Comparison of ENCODE assay signal across 8 cellular contexts in genomic region chr2:238263204-238264071, GRCh38. TPM values are rescaled to one million over a fixed set of nuclear protein-coding genes. Genes with fewer than 3 reads are reported as not detected.
A peak's percentile ranks its signal among the peaks of the same experiment; 100 is the strongest.
DNase-seq lines count a peak whose midpoint lies in the region; ATAC-seq lines count a peak whose summit lies in the region.

No MANE protein-coding gene starts in this region.

- no peaks in the 10 kb centered on the region for H3K9me3 Mint-ChIP-seq in naive B cell
- H3K9me3 Mint-ChIP-seq in stimulated activated naive B cell treated with anti-CD40 and anti-IgM and Interleukin-4, amounts not matched to agents 10 μg/mL and 1 μg/mL and 100 μg/mL, for 72 hours, result no peaks in the 10 kb centered on the region

- H3K27ac Mint-ChIP-seq in naive B cell, result peak overlapping the region in 1 of 6 donors; percentile 67
- peak overlapping the region; percentile 79 for H3K27ac Mint-ChIP-seq in stimulated activated naive B cell treated with anti-CD40 and anti-IgM and Interleukin-4, amounts not matched to agents 10 μg/mL and 1 μg/mL and 100 μg/mL, for 72 hours

- ATAC-seq in esophagus mucosa (peak; percentile 48), naive B cell (ENCODE audit: low read depth in 2 of 2) (peak; percentile 62 to 78), HG03196 (IDR thresholded peaks at IDR 0.05; ENCODE audit: unreplicated experiment) (no peak)
- peak; percentile 80 to 83 for ATAC-seq in stimulated activated naive B cell treated with anti-CD40 and anti-IgM and Interleukin-4, amounts not matched to agents 10 μg/mL and 1 μg/mL and 100 μg/mL, for 72 hours (replicated peaks)

- no peaks in the 10 kb centered on the region for H3K27me3 Mint-ChIP-seq in naive B cell
- H3K27me3 Mint-ChIP-seq in stimulated activated naive B cell treated with anti-CD40 and anti-IgM and Interleukin-4, amounts not matched to agents 10 μg/mL and 1 μg/mL and 100 μg/mL, for 72 hours, result no peaks in the 10 kb centered on the region

- H3K4me3 Mint-ChIP-seq in naive B cell, result peak overlapping the region in 1 of 8 donors; percentile 7
- no peak overlapping the region for H3K4me3 Mint-ChIP-seq in stimulated activated naive B cell treated with anti-CD40 and anti-IgM and Interleukin-4, amounts not matched to agents 10 μg/mL and 1 μg/mL and 100 μg/mL, for 72 hours

- peaks cover 0 to 6% (median 0%) of the 10 kb centered on the region in 3 donors for H3K4me1 Mint-ChIP-seq in naive B cell
- peaks cover 6 to 7% of the 10 kb centered on the region in 2 donors for H3K4me1 Mint-ChIP-seq in stimulated activated naive B cell treated with anti-CD40 and anti-IgM and Interleukin-4, amounts not matched to agents 10 μg/mL and 1 μg/mL and 100 μg/mL, for 72 hours

- DNase-seq in D341Med (ENCODE audit: low spot score), result peak; percentile 84
- peak; percentile 56 for DNase-seq in HS-5 (ENCODE audit: low read depth)
- peak; percentile 92 for DNase-seq in OCI-M1 (lab: John Stamatoyannopoulos, UW)
- peak; percentile 74 for DNase-seq in activated T-cell treated with anti-CD3 and anti-CD28 coated beads, Interleukin-2, amount 50 U/mL, for 1 hour
- peak; percentile 65 for DNase-seq in naive B cell
- DNase-seq in stimulated activated naive B cell treated with anti-CD40 and anti-IgM and Interleukin-4, amounts not matched to agents 10 μg/mL and 1 μg/mL and 100 μg/mL, for 72 hours, result peak; percentile 35

- peaks cover 0 to 7% of the 10 kb centered on the region in 2 donors for H3K36me3 Mint-ChIP-seq in naive B cell
- peaks cover 34 to 42% of the 10 kb centered on the region in 2 donors for H3K36me3 Mint-ChIP-seq in stimulated activated naive B cell treated with anti-CD40 and anti-IgM and Interleukin-4, amounts not matched to agents 10 μg/mL and 1 μg/mL and 100 μg/mL, for 72 hours

RNA-seq across cellular contexts. Expression of gene HES6, which starts 23.6 kb away (rescaled TPM):
- total RNA-seq in esophagus mucosa, result 2.2 TPM
- polyA plus RNA-seq in naive B cell (ENCODE audit: low read depth in 6 of 6), result 1 to 10 TPM; 2.5 to 6.9 (median 3.9) TPM

RNA-seq across cellular contexts. Expression of gene PER2, which starts 25.0 kb away (rescaled TPM):
- total RNA-seq in esophagus mucosa, result 18.7 TPM
- polyA plus RNA-seq in naive B cell (ENCODE audit: low read depth in 6 of 6), result 10 to 100 TPM in 1 of 6 donors, 1 to 10 TPM in 5; 3.5 to 11.7 (median 4.5) TPM

RNA-seq across cellular contexts. Expression of gene TRAF3IP1, which starts 56.9 kb away (rescaled TPM):
- total RNA-seq in esophagus mucosa, result 10.8 TPM
- 1 to 10 TPM; 2.8 to 5.4 (median 3.5) TPM for polyA plus RNA-seq in naive B cell (ENCODE audit: low read depth in 6 of 6)

RNA-seq across cellular contexts. Expression of gene ILKAP, which starts 59.9 kb away (rescaled TPM):
- total RNA-seq in esophagus mucosa, result 29.5 TPM
- 10 to 100 TPM; 37.4 to 51.4 (median 48.4) TPM for polyA plus RNA-seq in naive B cell (ENCODE audit: low read depth in 6 of 6)

Comparison
In these comparisons a context has a peak if more than half of its experiments do, and no peak if none do; other contexts are left out.
1. DNase-seq: peak in every context shown above with its lines; median percentile 92 in OCI-M1; 84 in D341Med; 74 in activated T-cell treated with anti-CD3 and anti-CD28 coated beads, Interleukin-2, amount 50 U/mL, for 1 hour; 65 in naive B cell; 56 in HS-5; 35 in stimulated activated naive B cell treated with anti-CD40 and anti-IgM and Interleukin-4, amounts not matched to agents 10 μg/mL and 1 μg/mL and 100 μg/mL, for 72 hours.